In genomic region chr2:235754381-235755207, GRCh38 we compare ENCODE assay signal across 16 cellular contexts.
A peak's percentile ranks its signal among the peaks of the same experiment; 100 is the strongest.
DNase-seq lines count a peak whose midpoint lies in the region; ATAC-seq and TF ChIP-seq lines count a peak whose summit lies in the region.
"Had no signal": no experiment of that assay in that cellular context is flagged by ENCODE, and none has a peak within 500 bp of the region (broad histone marks: within the 10 kb centered on the region; RNA-seq: fewer than 3 reads in every experiment).

No MANE protein-coding gene starts in this region.

- intact Hi-C loops in mammary epithelial cell (cut with micrococcal nuclease): no loop called here
- intact Hi-C loops in PC-9 (cut with micrococcal nuclease; ENCODE audit: unreplicated experiment): loop anchor here (2.0 kb wide), 1 partner anchor 210 kb away; no protein-coding TSS in a partner anchor

- H3K4me1 Mint-ChIP-seq in nephron progenitor cell (peaks cover 44% of the 10 kb centered on the region), type B pancreatic cell (ENCODE audit: unreplicated experiment) (peaks cover 23% of the 10 kb centered on the region), T-helper 17 cell (peaks cover 3% of the 10 kb centered on the region)
- H3K4me1 Mint-ChIP-seq: IgD-negative memory B cell had no signal

- H3K79me2 ChIP-seq in mammary epithelial cell (ENCODE audit: insufficient read depth, low read length) (no peaks in the 10 kb centered on the region), PC-9 (ENCODE audit: low read depth) (no peaks in the 10 kb centered on the region)

- H3K4me1 ChIP-seq in mammary epithelial cell (ENCODE audit: insufficient read depth, low read length) (no peaks in the 10 kb centered on the region), PC-9 (replicated peaks; ENCODE audit: insufficient read depth) (peaks cover 10% of the 10 kb centered on the region; the same call in 1 of the 2 replicates)

- POLR2A ChIA-PET in PC-9 (lab: Charles Lee; ENCODE audit: unreplicated experiment): no interaction called here

- BruUV-seq in mammary epithelial cell (replicated peaks; lab: Mats Ljungman, UMichigan) (no TSS peak), PC-9 (replicated peaks; lab: Mats Ljungman, UMichigan) (no TSS peak)

- H3K4me2 ChIP-seq in mammary epithelial cell (ENCODE audit: insufficient read depth, low read depth, low read length) (no peak overlapping the region), PC-9 (peak overlapping the region; percentile 21)

- H3K27me3 Mint-ChIP-seq in nephron progenitor cell (ENCODE audit: low read depth, poor library complexity) (no peaks in the 10 kb centered on the region), type B pancreatic cell (no peaks in the 10 kb centered on the region), T-helper 17 cell (peaks cover 21% of the 10 kb centered on the region)

- H3K4me3 Mint-ChIP-seq in nephron progenitor cell (no peak overlapping the region), type B pancreatic cell (peak overlapping the region; percentile 13), T-helper 17 cell (no peak overlapping the region)
- H3K4me3 Mint-ChIP-seq: IgD-negative memory B cell had no signal

- H4K20me1 ChIP-seq in mammary epithelial cell (ENCODE audit: insufficient read depth, low read length) (no peaks in the 10 kb centered on the region), PC-9 (ENCODE audit: insufficient read depth) (0 out of 2 replicates have a peak, but pooled peaks cover 13% of the 10 kb centered on the region)

- H3K36me3 Mint-ChIP-seq in nephron progenitor cell (ENCODE audit: low read depth) (peaks cover 20% of the 10 kb centered on the region), type B pancreatic cell (peaks cover 29% of the 10 kb centered on the region), T-helper 17 cell (ENCODE audit: low read depth) (peaks cover under 1% of the 10 kb centered on the region)
- H3K36me3 Mint-ChIP-seq: IgD-negative memory B cell had no signal

- H3K9me3 Mint-ChIP-seq in nephron progenitor cell (no peaks in the 10 kb centered on the region), type B pancreatic cell (no peaks in the 10 kb centered on the region)
- H3K9me3 Mint-ChIP-seq: IgD-negative memory B cell had no signal

- 83% methylated on average over 13 of the region's 21 CpGs for WGBS in mammary epithelial cell (ENCODE audit: low coverage, missing lambda C conversion rate)

- DNase-seq in T47D (ENCODE audit: low read depth in 1 of 2, low spot score in 1 of 2): peak; percentile 62 to 86
- no peak for DNase-seq in mammary epithelial cell
- DNase-seq in PC-9: peak; percentile 56 to 84
- peak; percentile 27 for DNase-seq in nephron progenitor cell
- no peak for DNase-seq in type B pancreatic cell (ENCODE audit: extremely low spot score, unreplicated experiment)
- DNase-seq in activated CD4-positive, alpha-beta T cell treated with anti-CD3 and anti-CD28 coated beads, Interleukin-2, amount 50 U/mL, for 4 hours: no peak
- DNase-seq in T-helper 17 cell: no peak
- DNase-seq in foreskin melanocyte: no peak
- DNase-seq: COR-L47; Kasumi-1; NCI-H1105; NCI-H1694; NCI-H345; NK-92 treated with Interleukin-12 subunit alpha and Interleukin-12 subunit beta, amount 100 ng/mL, for 24 hours had no signal

- TF ChIP-seq CTCF in mammary epithelial cell (conservative IDR thresholded peaks at IDR 0.05 in 1 of 2, IDR thresholded peaks at IDR 0.05 in 1 of 2; ENCODE audit: extremely low read depth in 1 of 2, insufficient read depth in 1 of 2, low read depth in 1 of 2, low read length in 2 of 2) (no peak), PC-9 (conservative IDR thresholded peaks at IDR 0.05) (no peak), nephron progenitor cell (IDR thresholded peaks at IDR 0.05) (no peak), type B pancreatic cell (conservative IDR thresholded peaks at IDR 0.05) (no peak)

- no peak overlapping the region for H3K9ac ChIP-seq in mammary epithelial cell (ENCODE audit: insufficient read depth, low read length)

- H3K27me3 ChIP-seq in mammary epithelial cell (ENCODE audit: insufficient read depth, low read length) (no peaks in the 10 kb centered on the region), PC-9 (ENCODE audit: insufficient read depth, low read depth) (no peaks in the 10 kb centered on the region)
- H3K27me3 ChIP-seq: SJSA1 had no signal

- H3F3A ChIP-seq in PC-9 (ENCODE audit: insufficient read depth, low read depth): peaks cover 18% of the 10 kb centered on the region; the same call in 1 of the 2 replicates

- H2AFZ ChIP-seq in mammary epithelial cell (ENCODE audit: low read depth, low read length): no peak overlapping the region
- H2AFZ ChIP-seq in PC-9: no peak overlapping the region

- H3K27ac ChIP-seq in mammary epithelial cell (ENCODE audit: insufficient read depth, low read depth, low read length) (no peak overlapping the region), PC-9 (0 out of 2 replicates have a peak overlapping the region, but pooled peaks have one; percentile 1)
- H3K27ac ChIP-seq: SJSA1 had no signal

- H3K36me3 ChIP-seq in mammary epithelial cell (ENCODE audit: insufficient read depth, low read length) (no peaks in the 10 kb centered on the region), PC-9 (ENCODE audit: low read depth) (peaks cover 7% of the 10 kb centered on the region; the same call in 1 of the 2 replicates)

- no peaks in the 10 kb centered on the region for H3K9me3 ChIP-seq in mammary epithelial cell (replicated peaks; ENCODE audit: insufficient read depth, low read length)
- no peaks in the 10 kb centered on the region for H3K9me3 ChIP-seq in PC-9 (ENCODE audit: insufficient read depth, low read depth)
- no peaks in the 10 kb centered on the region for H3K9me3 ChIP-seq in T-helper 17 cell (ENCODE audit: control insufficient read depth, low read length, poor library complexity, severe bottlenecking)
- H3K9me3 ChIP-seq: SJSA1 had no signal

- ATAC-seq in T-helper 17 cell: no peak

- H3K9me2 ChIP-seq in PC-9 (ENCODE audit: insufficient read depth): no peaks in the 10 kb centered on the region

- H3K27ac Mint-ChIP-seq in nephron progenitor cell: peak overlapping the region; percentile 51
- peak overlapping the region; percentile 85 for H3K27ac Mint-ChIP-seq in type B pancreatic cell
- H3K27ac Mint-ChIP-seq in T-helper 17 cell: no peak overlapping the region
- H3K27ac Mint-ChIP-seq: IgD-negative memory B cell had no signal

- H3K4me3 ChIP-seq in mammary epithelial cell (replicated peaks in 1 of 3; ENCODE audit: insufficient read depth in 1 of 3, low read depth in 2 of 3, low read length in 3 of 3) (no peak overlapping the region), PC-9 (no peak overlapping the region)
- H3K4me3 ChIP-seq: SJSA1 had no signal

- CTCF ChIA-PET in mammary epithelial cell (lab: Charles Lee; ENCODE audit: low non-redundant PET): no interaction called here
- CTCF ChIA-PET in PC-9 (lab: Charles Lee): interaction anchor here (0.7 to 1.7 kb wide), 2 partner anchors 8 to 293 kb away, joined by 3 to 7 read pairs; no protein-coding TSS in a partner anchor

- in situ Hi-C loops in T47D (cut with HindIII; ENCODE audit: low pct_unique_long_range_greater_than_20kb, low sequenced_read_pairs) (no loop called here), mammary epithelial cell (cut with MboI; ENCODE audit: low sequenced_read_pairs in 2 of 2) (no loop called here)

- dilution Hi-C loops in mammary epithelial cell (cut with HindIII; ENCODE audit: low sequenced_read_pairs): no loop called here

Comparison
In these comparisons a context has a peak if more than half of its experiments do, and no peak if none do; other contexts are left out.
1. DNase-seq: peak in T47D (2 of 2), PC-9 (2 of 2) and nephron progenitor cell (single experiment); none in mammary epithelial cell (single experiment), type B pancreatic cell (single experiment), activated CD4-positive, alpha-beta T cell treated with anti-CD3 and anti-CD28 coated beads, Interleukin-2, amount 50 U/mL, for 4 hours (0 of 2), T-helper 17 cell (0 of 3) and foreskin melanocyte (single experiment).